ENCODE assay signal across 1 cellular context in genomic region chr19:40421468-40421778, GRCh38.
TF ChIP-seq lines count a peak whose summit lies in the region.

No MANE protein-coding gene starts in this region.

TF ChIP-seq in H1, 55 proteins besides CTCF, POLR2A, EP300 and RAD21:
- no peak for TF ChIP-seq ATF3 (IDR thresholded peaks at IDR 0.05; ENCODE audit: insufficient read depth, low read depth, low read length)
- no peak for TF ChIP-seq SP2 (IDR thresholded peaks at IDR 0.05; ENCODE audit: low read length)
- no peak for TF ChIP-seq PHF8 (conservative IDR thresholded peaks at IDR 0.05; ENCODE audit: low read depth, low read length)
- TF ChIP-seq MAX (IDR thresholded peaks at IDR 0.05), result no peak
- TF ChIP-seq EGR1 (IDR thresholded peaks at IDR 0.05; ENCODE audit: borderline replicate concordance, low read depth, low read length), result no peak
- TF ChIP-seq CHD1 (IDR thresholded peaks at IDR 0.05; ENCODE audit: low read depth, low read length), result no peak
- TF ChIP-seq NRF1 (IDR thresholded peaks at IDR 0.05; ENCODE audit: low read depth, low read length), result no peak
- TF ChIP-seq SIX5 (IDR thresholded peaks at IDR 0.05; ENCODE audit: low read depth, low read length), result no peak
- TF ChIP-seq NANOG (IDR thresholded peaks at IDR 0.05; ENCODE audit: insufficient read depth, low read depth, low read length, poor library complexity, severe bottlenecking), result no peak
- no peak for TF ChIP-seq ZNF274 (IDR thresholded peaks at IDR 0.05; ENCODE audit: borderline replicate concordance, extremely low read depth, low read length)
- no peak for TF ChIP-seq GTF2F1 (IDR thresholded peaks at IDR 0.05; ENCODE audit: borderline replicate concordance, low read depth, low read length)
- TF ChIP-seq SRF (IDR thresholded peaks at IDR 0.05; ENCODE audit: low read depth, low read length), result no peak
- TF ChIP-seq HDAC2 (IDR thresholded peaks at IDR 0.05; ENCODE audit: borderline replicate concordance in 1 of 2, low read depth in 2 of 2, low read length in 2 of 2), result no peak
- TF ChIP-seq KDM1A (IDR thresholded peaks at IDR 0.05; ENCODE audit: borderline replicate concordance, low read length), result no peak
- no peak for TF ChIP-seq BRCA1 (IDR thresholded peaks at IDR 0.05; ENCODE audit: low read depth, low read length)
- TF ChIP-seq SAP30 (IDR thresholded peaks at IDR 0.05; ENCODE audit: insufficient read depth, insufficient replicate concordance, low read length), result no peak
- TF ChIP-seq RFX5 (IDR thresholded peaks at IDR 0.05; ENCODE audit: borderline replicate concordance, low read depth, low read length), result no peak
